8 cellular contexts compared by ENCODE assay signal in genomic region chr22:38704568-38705234, GRCh38. TPM values are rescaled to one million over a fixed set of nuclear protein-coding genes. Genes with fewer than 3 reads are reported as not detected.
DNase-seq lines count a peak whose midpoint lies in the region; ATAC-seq and TF ChIP-seq lines count a peak whose summit lies in the region.

No MANE protein-coding gene starts in this region.

- intact Hi-C loops in activated T-helper 2 cell treated with anti-CD3 and anti-CD28 coated beads, Interferon-gamma antibody, Interleukin-2, Interleukin-4, amounts not matched to agents 10 μg/mL and 5 μg/mL and 100 μg/mL, durations not matched to agents 14 hours and 24 hours and 36 hours (cut with micrococcal nuclease): loop anchor here (1.0 to 10.0 kb wide), 5 partner anchors 48 to 310 kb away; partner anchors contain the start of genes CBY1, DDX17, DMC1 and FAM227A

- H3K9me3 Mint-ChIP-seq in activated CD4-positive, alpha-beta T cell treated with anti-CD3 and anti-CD28 coated beads, Interleukin-2, amount 10 ng/mL, durations not matched to agents 7 days and 5 days: no peaks in the 10 kb centered on the region
- no peaks in the 10 kb centered on the region for H3K9me3 Mint-ChIP-seq in activated T-helper 2 cell treated with anti-CD3 and anti-CD28 coated beads, Interferon-gamma antibody, Interleukin-2, Interleukin-4, amounts not matched to agents 10 μg/mL and 5 μg/mL and 100 μg/mL, durations not matched to agents 14 hours and 24 hours and 36 hours

- CTCF ChIA-PET in activated CD4-positive, alpha-beta T cell treated with anti-CD3 and anti-CD28 coated beads, Interleukin-2, amount 10 ng/mL, durations not matched to agents 7 days and 5 days (lab: Charles Lee): no interaction called here

- H3K4me1 ChIP-seq in suprapubic skin: peaks cover 40% of the 10 kb centered on the region

- H3K27ac Mint-ChIP-seq in activated CD4-positive, alpha-beta T cell treated with anti-CD3 and anti-CD28 coated beads, Interleukin-2, amount 10 ng/mL, durations not matched to agents 7 days and 5 days: peak overlapping the region; percentile 99
- peak overlapping the region; percentile 100 for H3K27ac Mint-ChIP-seq in activated T-helper 2 cell treated with anti-CD3 and anti-CD28 coated beads, Interferon-gamma antibody, Interleukin-2, Interleukin-4, amounts not matched to agents 10 μg/mL and 5 μg/mL and 100 μg/mL, durations not matched to agents 14 hours and 24 hours and 36 hours

- peak overlapping the region; percentile 2; the same call in 1 of the 2 replicates for H3K4me3 ChIP-seq in iPS-18c (ENCODE audit: insufficient read depth, low read depth, low read length)
- peak overlapping the region; percentile 100 for H3K4me3 ChIP-seq in suprapubic skin

- no peak for TF ChIP-seq POLR2A in suprapubic skin (IDR thresholded peaks at IDR 0.05)

- peaks cover 6% of the 10 kb centered on the region for H3K36me3 ChIP-seq in suprapubic skin

- H3K4me1 Mint-ChIP-seq in activated CD4-positive, alpha-beta T cell treated with anti-CD3 and anti-CD28 coated beads, Interleukin-2, amount 10 ng/mL, durations not matched to agents 7 days and 5 days: peaks cover 50% of the 10 kb centered on the region
- peaks cover 37% of the 10 kb centered on the region for H3K4me1 Mint-ChIP-seq in activated T-helper 2 cell treated with anti-CD3 and anti-CD28 coated beads, Interferon-gamma antibody, Interleukin-2, Interleukin-4, amounts not matched to agents 10 μg/mL and 5 μg/mL and 100 μg/mL, durations not matched to agents 14 hours and 24 hours and 36 hours (ENCODE audit: low read depth)

- no peak for DNase-seq in activated CD4-positive, alpha-beta T cell treated with anti-CD3 and anti-CD28 coated beads, Interleukin-2, amount 10 ng/mL, durations not matched to agents 7 days and 5 days
- no peak for DNase-seq in activated CD4-positive, alpha-beta T cell treated with anti-CD3 and anti-CD28 coated beads, Interleukin-2, amount 50 U/mL, for 1 hour
- DNase-seq in activated T-helper 2 cell treated with anti-CD3 and anti-CD28 coated beads, Interferon-gamma antibody, Interleukin-2, Interleukin-4, amounts not matched to agents 10 μg/mL and 5 μg/mL and 100 μg/mL, durations not matched to agents 14 hours and 24 hours and 36 hours (ENCODE audit: low spot score): no peak
- DNase-seq in suprapubic skin (ENCODE audit: low spot score in 2 of 2) (no peak), iPS-NIHi7 (ENCODE audit: extremely low spot score) (no peak), GM13977 (ENCODE audit: low spot score) (no peak)

- no peaks in the 10 kb centered on the region for H3K27me3 ChIP-seq in suprapubic skin

- peak overlapping the region; percentile 78 for H3K4me3 Mint-ChIP-seq in activated CD4-positive, alpha-beta T cell treated with anti-CD3 and anti-CD28 coated beads, Interleukin-2, amount 10 ng/mL, durations not matched to agents 7 days and 5 days
- H3K4me3 Mint-ChIP-seq in activated T-helper 2 cell treated with anti-CD3 and anti-CD28 coated beads, Interferon-gamma antibody, Interleukin-2, Interleukin-4, amounts not matched to agents 10 μg/mL and 5 μg/mL and 100 μg/mL, durations not matched to agents 14 hours and 24 hours and 36 hours (ENCODE audit: low read depth): peak overlapping the region; percentile 86

- TF ChIP-seq CTCF in suprapubic skin (IDR thresholded peaks at IDR 0.05) (no peak), GM13977 (IDR thresholded peaks at IDR 0.05; ENCODE audit: extremely low read depth, insufficient read depth, missing control alignments) (no peak)

- H3K36me3 Mint-ChIP-seq in activated CD4-positive, alpha-beta T cell treated with anti-CD3 and anti-CD28 coated beads, Interleukin-2, amount 10 ng/mL, durations not matched to agents 7 days and 5 days (ENCODE audit: low read depth): peaks cover 18% of the 10 kb centered on the region
- peaks cover 35% of the 10 kb centered on the region for H3K36me3 Mint-ChIP-seq in activated T-helper 2 cell treated with anti-CD3 and anti-CD28 coated beads, Interferon-gamma antibody, Interleukin-2, Interleukin-4, amounts not matched to agents 10 μg/mL and 5 μg/mL and 100 μg/mL, durations not matched to agents 14 hours and 24 hours and 36 hours (ENCODE audit: low read depth)

- no peaks in the 10 kb centered on the region for H3K9me3 ChIP-seq in iPS-18c (ENCODE audit: control insufficient read depth, insufficient read depth, low read length)
- no peaks in the 10 kb centered on the region for H3K9me3 ChIP-seq in suprapubic skin

- WGBS in suprapubic skin: 13% methylated on average over 11 of the region's 11 CpGs

- no peak for TF ChIP-seq EP300 in suprapubic skin (IDR thresholded peaks at IDR 0.05)

- ATAC-seq in GM18502 (IDR thresholded peaks at IDR 0.05; ENCODE audit: poor library complexity, unreplicated experiment): no peak

- peaks cover 1% of the 10 kb centered on the region for H3K27me3 Mint-ChIP-seq in activated CD4-positive, alpha-beta T cell treated with anti-CD3 and anti-CD28 coated beads, Interleukin-2, amount 10 ng/mL, durations not matched to agents 7 days and 5 days
- H3K27me3 Mint-ChIP-seq in activated T-helper 2 cell treated with anti-CD3 and anti-CD28 coated beads, Interferon-gamma antibody, Interleukin-2, Interleukin-4, amounts not matched to agents 10 μg/mL and 5 μg/mL and 100 μg/mL, durations not matched to agents 14 hours and 24 hours and 36 hours (ENCODE audit: low read depth): no peaks in the 10 kb centered on the region

- peak overlapping the region; percentile 87 for H3K27ac ChIP-seq in suprapubic skin

- POLR2A ChIA-PET in activated CD4-positive, alpha-beta T cell treated with anti-CD3 and anti-CD28 coated beads, Interleukin-2, amount 10 ng/mL, durations not matched to agents 7 days and 5 days (lab: Charles Lee): no interaction called here

- in situ Hi-C loops in GM13977 (cut with MboI; ENCODE audit: low pct_unique_long_range_greater_than_20kb, low sequenced_read_pairs, unreplicated experiment): no loop called here

RNA-seq across cellular contexts. Expression of gene GTPBP1, which starts 1.0 kb away (rescaled TPM):
- total RNA-seq in activated CD4-positive, alpha-beta T cell treated with anti-CD3 and anti-CD28 coated beads, Interleukin-2, amount 10 ng/mL, durations not matched to agents 7 days and 5 days: 10 to 100 TPM; 68.5 to 77.1 TPM
- 101 and 106 TPM in 2 replicates for total RNA-seq in activated T-helper 2 cell treated with anti-CD3 and anti-CD28 coated beads, Interferon-gamma antibody, Interleukin-2, Interleukin-4, amounts not matched to agents 10 μg/mL and 5 μg/mL and 100 μg/mL, durations not matched to agents 14 hours and 24 hours and 36 hours
- 100 to 1,000 TPM in 1 of 4 donors, 10 to 100 TPM in 3; 73.0 to 100 (median 76.8) TPM for total RNA-seq in suprapubic skin

RNA-seq across cellular contexts. Expression of gene JOSD1, which starts 4.0 kb away (rescaled TPM):
- total RNA-seq in activated CD4-positive, alpha-beta T cell treated with anti-CD3 and anti-CD28 coated beads, Interleukin-2, amount 10 ng/mL, durations not matched to agents 7 days and 5 days: 10 to 100 TPM; 56.4 to 61.8 TPM
- total RNA-seq in activated T-helper 2 cell treated with anti-CD3 and anti-CD28 coated beads, Interferon-gamma antibody, Interleukin-2, Interleukin-4, amounts not matched to agents 10 μg/mL and 5 μg/mL and 100 μg/mL, durations not matched to agents 14 hours and 24 hours and 36 hours: 101 and 105 TPM in 2 replicates
- 10 to 100 TPM; 51.4 to 87.4 (median 62.3) TPM for total RNA-seq in suprapubic skin

RNA-seq across cellular contexts. Expression of gene TOMM22, which starts 22.9 kb away (rescaled TPM):
- 10 to 100 TPM; 83.0 to 88.9 TPM for total RNA-seq in activated CD4-positive, alpha-beta T cell treated with anti-CD3 and anti-CD28 coated beads, Interleukin-2, amount 10 ng/mL, durations not matched to agents 7 days and 5 days
- 128 and 138 TPM in 2 replicates for total RNA-seq in activated T-helper 2 cell treated with anti-CD3 and anti-CD28 coated beads, Interferon-gamma antibody, Interleukin-2, Interleukin-4, amounts not matched to agents 10 μg/mL and 5 μg/mL and 100 μg/mL, durations not matched to agents 14 hours and 24 hours and 36 hours
- 10 to 100 TPM; 15.6 to 56.2 (median 36.7) TPM for total RNA-seq in suprapubic skin

RNA-seq across cellular contexts. Expression of gene CBY1, which starts 48.3 kb away (rescaled TPM):
- 10 to 100 TPM; 10.2 to 11.0 TPM for total RNA-seq in activated CD4-positive, alpha-beta T cell treated with anti-CD3 and anti-CD28 coated beads, Interleukin-2, amount 10 ng/mL, durations not matched to agents 7 days and 5 days
- 10.3 and 11.2 TPM in 2 replicates for total RNA-seq in activated T-helper 2 cell treated with anti-CD3 and anti-CD28 coated beads, Interferon-gamma antibody, Interleukin-2, Interleukin-4, amounts not matched to agents 10 μg/mL and 5 μg/mL and 100 μg/mL, durations not matched to agents 14 hours and 24 hours and 36 hours
- total RNA-seq in suprapubic skin: 10 to 100 TPM in 3 of 4 donors, 1 to 10 TPM in 1; 9.9 to 25.7 (median 15.4) TPM

RNA-seq across cellular contexts. Expression of gene FAM227A, which starts 48.5 kb away (rescaled TPM):
- under 1 TPM in 1 of 2 experiments, not detected in 1; 0.02 TPM for total RNA-seq in activated CD4-positive, alpha-beta T cell treated with anti-CD3 and anti-CD28 coated beads, Interleukin-2, amount 10 ng/mL, durations not matched to agents 7 days and 5 days
- total RNA-seq in activated T-helper 2 cell treated with anti-CD3 and anti-CD28 coated beads, Interferon-gamma antibody, Interleukin-2, Interleukin-4, amounts not matched to agents 10 μg/mL and 5 μg/mL and 100 μg/mL, durations not matched to agents 14 hours and 24 hours and 36 hours: 0.05 and 0.28 TPM in 2 replicates
- 1 to 10 TPM in 3 of 4 donors, under 1 TPM in 1; 0.89 to 6.2 (median 2.2) TPM for total RNA-seq in suprapubic skin
